ENCODE assay signal across 20 cellular contexts in genomic region chr10:48811917-48812316, GRCh38.
DNase-seq lines count a peak whose midpoint lies in the region; ATAC-seq and TF ChIP-seq lines count a peak whose summit lies in the region.
"Had no signal": no experiment of that assay in that cellular context is flagged by ENCODE, and none has a peak within 500 bp of the region (broad histone marks: within the 10 kb centered on the region; RNA-seq: fewer than 3 reads in every experiment).

No MANE protein-coding gene starts in this region.

- H3K27ac ChIP-seq in RWPE2 (ENCODE audit: poor library complexity, severe bottlenecking) (peak overlapping the region; percentile 33), smooth muscle cell (ENCODE audit: low read depth) (no peak overlapping the region)
- H3K27ac ChIP-seq: 22Rv1; BLaER1 treated with 17β-estradiol and CSF1 and Interleukin-3, amounts not matched to agents 10 nM and 100 nM; HL-60; PC-9 had no signal

- peaks cover 11% of the 10 kb centered on the region for H3K4me1 Mint-ChIP-seq in activated naive CD8-positive, alpha-beta T cell treated with anti-CD3 and anti-CD28 coated beads, Interleukin-2, amount 10 ng/mL, durations not matched to agents 7 days and 5 days
- no peaks in the 10 kb centered on the region for H3K4me1 Mint-ChIP-seq in activated naive CD8-positive, alpha-beta T cell treated with anti-CD3 and anti-CD28 coated beads for 36 hours
- H3K4me1 Mint-ChIP-seq: CD8-positive, alpha-beta memory T cell had no signal

- peaks cover 5% of the 10 kb centered on the region for H3K36me3 Mint-ChIP-seq in activated naive CD8-positive, alpha-beta T cell treated with anti-CD3 and anti-CD28 coated beads, Interleukin-2, amount 10 ng/mL, durations not matched to agents 7 days and 5 days
- H3K36me3 Mint-ChIP-seq in activated naive CD8-positive, alpha-beta T cell treated with anti-CD3 and anti-CD28 coated beads for 36 hours, result no peaks in the 10 kb centered on the region
- H3K36me3 Mint-ChIP-seq: CD8-positive, alpha-beta memory T cell had no signal

- no peaks in the 10 kb centered on the region for H3F3A ChIP-seq in smooth muscle cell (ENCODE audit: low read depth)

- no peaks in the 10 kb centered on the region for H3K27me3 ChIP-seq in RWPE2 (ENCODE audit: insufficient read depth, poor library complexity, severe bottlenecking)
- H3K27me3 ChIP-seq in smooth muscle cell (ENCODE audit: low read depth), result no peaks in the 10 kb centered on the region
- H3K27me3 ChIP-seq in H7 (ENCODE audit: control insufficient read depth, insufficient read depth, low read length), result peaks cover 20% of the 10 kb centered on the region
- H3K27me3 ChIP-seq: BLaER1 treated with 17β-estradiol and CSF1 and Interleukin-3, amounts not matched to agents 10 nM and 100 nM had no signal

- H3K4me2 ChIP-seq in smooth muscle cell, result no peak overlapping the region
- H3K4me2 ChIP-seq: BLaER1 treated with 17β-estradiol and CSF1 and Interleukin-3, amounts not matched to agents 10 nM and 100 nM; PC-9 had no signal

- H2AFZ ChIP-seq in smooth muscle cell (ENCODE audit: low read depth), result no peak overlapping the region
- H2AFZ ChIP-seq: PC-9 had no signal

- peak overlapping the region; percentile 10 for H3K27ac Mint-ChIP-seq in activated naive CD8-positive, alpha-beta T cell treated with anti-CD3 and anti-CD28 coated beads, Interleukin-2, amount 10 ng/mL, durations not matched to agents 7 days and 5 days
- H3K27ac Mint-ChIP-seq in activated naive CD8-positive, alpha-beta T cell treated with anti-CD3 and anti-CD28 coated beads for 36 hours, result no peak overlapping the region
- H3K27ac Mint-ChIP-seq: CD8-positive, alpha-beta memory T cell had no signal

- no peaks in the 10 kb centered on the region for H4K20me1 ChIP-seq in smooth muscle cell (ENCODE audit: low read depth)
- H4K20me1 ChIP-seq: BLaER1 treated with 17β-estradiol and CSF1 and Interleukin-3, amounts not matched to agents 10 nM and 100 nM had no signal

- WGBS in smooth muscle cell (ENCODE audit: low lambda C conversion rate), result 98% methylated on average over 4 of the region's 4 CpGs

- H3K4me1 ChIP-seq in RWPE2 (ENCODE audit: insufficient read depth, poor library complexity, severe bottlenecking) (peaks cover 4% of the 10 kb centered on the region), smooth muscle cell (ENCODE audit: low read depth) (no peaks in the 10 kb centered on the region)
- H3K4me1 ChIP-seq: BLaER1 treated with 17β-estradiol and CSF1 and Interleukin-3, amounts not matched to agents 10 nM and 100 nM had no signal

- no peaks in the 10 kb centered on the region for H3K9me3 ChIP-seq in RWPE2 (ENCODE audit: severe bottlenecking)
- no peaks in the 10 kb centered on the region for H3K9me3 ChIP-seq in smooth muscle cell (replicated peaks; ENCODE audit: low read depth)
- H3K9me3 ChIP-seq: BLaER1 treated with 17β-estradiol and CSF1 and Interleukin-3, amounts not matched to agents 10 nM and 100 nM had no signal

- POLR2A ChIA-PET in activated naive CD8-positive, alpha-beta T cell treated with anti-CD3 and anti-CD28 coated beads, Interleukin-2, amount 10 ng/mL, durations not matched to agents 7 days and 5 days (lab: Charles Lee), result interaction anchor here (1.0 kb wide), 1 partner anchor 8 kb away, joined by 3 read pairs; no protein-coding TSS in a partner anchor

- H3K4me3 ChIP-seq in RWPE2 (ENCODE audit: severe bottlenecking) (no peak overlapping the region), smooth muscle cell (no peak overlapping the region), H7 (ENCODE audit: insufficient read depth, low read depth, low read length) (no peak overlapping the region)
- H3K4me3 ChIP-seq: BLaER1 treated with 17β-estradiol and CSF1 and Interleukin-3, amounts not matched to agents 10 nM and 100 nM; K562; PC-9 had no signal

- H3K4me3 Mint-ChIP-seq in activated naive CD8-positive, alpha-beta T cell treated with anti-CD3 and anti-CD28 coated beads, Interleukin-2, amount 10 ng/mL, durations not matched to agents 7 days and 5 days, result no peak overlapping the region
- no peak overlapping the region for H3K4me3 Mint-ChIP-seq in activated naive CD8-positive, alpha-beta T cell treated with anti-CD3 and anti-CD28 coated beads for 36 hours
- H3K4me3 Mint-ChIP-seq: CD8-positive, alpha-beta memory T cell had no signal

- H3K9ac ChIP-seq in smooth muscle cell (ENCODE audit: low read depth), result no peak overlapping the region
- H3K9ac ChIP-seq: BLaER1 treated with 17β-estradiol and CSF1 and Interleukin-3, amounts not matched to agents 10 nM and 100 nM had no signal

- no peak for ATAC-seq in activated naive CD8-positive, alpha-beta T cell treated with anti-CD3 and anti-CD28 coated beads, Interleukin-2, amount 10 ng/mL, durations not matched to agents 7 days and 5 days (ENCODE audit: low read depth)
- ATAC-seq in RWPE2 (ENCODE audit: low read depth) (no peak), HG02571 (IDR thresholded peaks at IDR 0.05; ENCODE audit: unreplicated experiment) (no peak)
- ATAC-seq: K562 had no signal

- H3K9me3 Mint-ChIP-seq in activated naive CD8-positive, alpha-beta T cell treated with anti-CD3 and anti-CD28 coated beads, Interleukin-2, amount 10 ng/mL, durations not matched to agents 7 days and 5 days, result no peaks in the 10 kb centered on the region
- H3K9me3 Mint-ChIP-seq in activated naive CD8-positive, alpha-beta T cell treated with anti-CD3 and anti-CD28 coated beads for 36 hours, result no peaks in the 10 kb centered on the region
- H3K9me3 Mint-ChIP-seq: CD8-positive, alpha-beta memory T cell had no signal

- peaks cover 7% of the 10 kb centered on the region for H3K27me3 Mint-ChIP-seq in activated naive CD8-positive, alpha-beta T cell treated with anti-CD3 and anti-CD28 coated beads, Interleukin-2, amount 10 ng/mL, durations not matched to agents 7 days and 5 days
- peaks cover 3% of the 10 kb centered on the region for H3K27me3 Mint-ChIP-seq in activated naive CD8-positive, alpha-beta T cell treated with anti-CD3 and anti-CD28 coated beads for 36 hours

- H3K79me2 ChIP-seq in smooth muscle cell (ENCODE audit: low read depth), result no peaks in the 10 kb centered on the region

- H3K36me3 ChIP-seq in RWPE2 (ENCODE audit: low read depth), result no peaks in the 10 kb centered on the region
- H3K36me3 ChIP-seq in smooth muscle cell (ENCODE audit: low read depth), result no peaks in the 10 kb centered on the region
- H3K36me3 ChIP-seq in H7 (replicated peaks; ENCODE audit: control insufficient read depth, insufficient read depth, low read length), result no peaks in the 10 kb centered on the region

- TF ChIP-seq CTCF in RWPE2 (IDR thresholded peaks at IDR 0.05; ENCODE audit: poor library complexity, severe bottlenecking) (no peak), smooth muscle cell (IDR thresholded peaks at IDR 0.05; ENCODE audit: borderline replicate concordance, insufficient read depth, poor library complexity, severe bottlenecking) (no peak)

- DNase-seq in activated naive CD8-positive, alpha-beta T cell treated with anti-CD3 and anti-CD28 coated beads, Interleukin-2, amount 10 ng/mL, durations not matched to agents 7 days and 5 days, result no peak
- DNase-seq in activated naive CD8-positive, alpha-beta T cell treated with anti-CD3 and anti-CD28 coated beads for 36 hours, result no peak
- DNase-seq in RWPE2 (ENCODE audit: low spot score), result no peak
- peak; percentile 43 for DNase-seq in hepatic stellate cell (ENCODE audit: low spot score)
- DNase-seq in smooth muscle cell (lab: John Stamatoyannopoulos, UW; ENCODE audit: unreplicated experiment), result no peak
- DNase-seq in H7, result no peak
- DNase-seq in NCI-H1048 (lab: John Stamatoyannopoulos, UW), result no peak
- DNase-seq: CD8-positive, alpha-beta memory T cell; DMS79; GDM1; NCI-H1436 treated with DMSO at 0.1 percent for 48 hours; NCI-H2081 treated with DMSO at 0.1 percent for 48 hours; NCI-H510A; NCI-H774; PC-9 had no signal
